ENCODE assay signal across 20 cellular contexts in genomic region chr2:100301881-100302584, GRCh38. TPM values are rescaled to one million over a fixed set of nuclear protein-coding genes. Genes with fewer than 3 reads are reported as not detected.
DNase-seq lines count a peak whose midpoint lies in the region; ATAC-seq, FAIRE-seq and TF ChIP-seq lines count a peak whose summit lies in the region.
"Had no signal": no experiment of that assay in that cellular context is flagged by ENCODE, and none has a peak within 500 bp of the region (broad histone marks: within the 10 kb centered on the region; RNA-seq: fewer than 3 reads in every experiment).

No MANE protein-coding gene starts in this region.

- peak overlapping the region; percentile 71 to 86 for H3K27ac ChIP-seq in liver (ENCODE audit: low read depth in 1 of 2, low read length in 2 of 2)
- no peak overlapping the region for H3K27ac ChIP-seq in HepG2 (ENCODE audit: extremely low read length, insufficient read depth, low read length)
- H3K27ac ChIP-seq in K562 (ENCODE audit: extremely low read depth, low read depth, low read length) = no peak overlapping the region
- H3K27ac ChIP-seq in PC-3 (ENCODE audit: low read length) = no peak overlapping the region
- H3K27ac ChIP-seq: BLaER1 had no signal

- H3K4me3 ChIP-seq in liver (ENCODE audit: low read depth in 1 of 3, low read length in 3 of 3) (no peak overlapping the region), HepG2 (replicated peaks in 1 of 3; ENCODE audit: insufficient read depth in 1 of 3, low read depth in 2 of 3, low read length in 3 of 3) (no peak overlapping the region), K562 (no peak overlapping the region), PC-3 (ENCODE audit: low read length) (no peak overlapping the region)
- H3K4me3 ChIP-seq: BLaER1, GM23338 had no signal

- H3K9me1 ChIP-seq in K562 (ENCODE audit: control insufficient read depth, insufficient read depth, low read length) = no peaks in the 10 kb centered on the region

- peaks cover 0 to 20% (median 10%) of the 10 kb centered on the region in 4 donors for H3K4me1 ChIP-seq in liver (ENCODE audit: control insufficient read depth in 4 of 4, insufficient read depth in 4 of 4, low read length in 3 of 4)
- no peaks in the 10 kb centered on the region for H3K4me1 ChIP-seq in HepG2 (ENCODE audit: insufficient read depth, low read length)
- H3K4me1 ChIP-seq in K562 (replicated peaks in 1 of 2; ENCODE audit: control insufficient read depth in 2 of 2, insufficient read depth in 2 of 2, low read length in 2 of 2) = no peaks in the 10 kb centered on the region; a peak in 1 of 5 replicates
- no peaks in the 10 kb centered on the region for H3K4me1 ChIP-seq in PC-3 (ENCODE audit: insufficient read depth, low read length)
- H3K4me1 ChIP-seq: BLaER1 had no signal

- TF ChIP-seq EP300 in HepG2 (IDR thresholded peaks at IDR 0.05; ENCODE audit: low read depth in 2 of 2, low read length in 2 of 2) = no peak
- TF ChIP-seq EP300 in HepG2 (CRISPR knock-in tag; IDR thresholded peaks at IDR 0.05; ENCODE audit: borderline replicate concordance) = no peak
- TF ChIP-seq EP300 in K562 (IDR thresholded peaks at IDR 0.05; ENCODE audit: low read length) = no peak

- POLR2A ChIA-PET in HepG2 (lab: Yijun Ruan, JAX) = no interaction called here
- POLR2A ChIA-PET in K562 (lab: Yijun Ruan, JAX) = interaction anchor here (1.4 to 2.3 kb wide), 2 partner anchors 10 to 11 kb away, joined by 5 to 13 read pairs; no protein-coding TSS in a partner anchor
- POLR2A ChIA-PET in PC-3 (lab: Charles Lee; ENCODE audit: unreplicated experiment) = no interaction called here

- H2AFZ ChIP-seq in HepG2 (ENCODE audit: low read length) (no peak overlapping the region), K562 (ENCODE audit: low read depth, low read length) (no peak overlapping the region), PC-3 (ENCODE audit: low read length) (no peak overlapping the region)
- H2AFZ ChIP-seq: GM23338 had no signal

- FAIRE-seq in HepG2 (lab: Jason Lieb, UNC) (no peak), K562 (lab: Jason Lieb, UNC) (no peak)
- FAIRE-seq: GM12892, GM18507, H54, HTR-8/SVneo had no signal

- no peak overlapping the region for H3K9ac ChIP-seq in liver (ENCODE audit: low read depth in 1 of 2, low read length in 2 of 2)
- H3K9ac ChIP-seq in HepG2 (ENCODE audit: insufficient read depth, low read depth, low read length) = no peak overlapping the region
- no peak overlapping the region for H3K9ac ChIP-seq in K562 (ENCODE audit: insufficient read depth in 1 of 2, low read depth in 2 of 2, low read length in 2 of 2)
- H3K9ac ChIP-seq in PC-3 (ENCODE audit: low read length) = no peak overlapping the region
- H3K9ac ChIP-seq: BLaER1 had no signal

- H3K27me3 ChIP-seq in liver (ENCODE audit: control insufficient read depth in 4 of 4, insufficient read depth in 4 of 4, low read length in 3 of 4) (no peaks in the 10 kb centered on the region), HepG2 (ENCODE audit: control insufficient read depth in 1 of 2, insufficient read depth in 2 of 2, low read length in 2 of 2) (peaks cover 0 to 4% of the 10 kb centered on the region in 2 experiments; a peak in 3 of 5 replicates), K562 (ENCODE audit: control insufficient read depth in 2 of 2, insufficient read depth in 2 of 2, low read length in 2 of 2) (no peaks in the 10 kb centered on the region), PC-3 (ENCODE audit: low read length) (no peaks in the 10 kb centered on the region)
- H3K27me3 ChIP-seq: BLaER1 had no signal

- ATAC-seq in HepG2 (no peak), K562 (no peak), PC-3 (no peak)
- ATAC-seq: GM23338 had no signal

- TF ChIP-seq POLR2A in HepG2 (IDR thresholded peaks at IDR 0.05; ENCODE audit: insufficient read depth in 1 of 2, low read depth in 2 of 2, low read length in 2 of 2) (no peak), K562 (conservative IDR thresholded peaks at IDR 0.05) (no peak)

- WGBS in liver = 35% methylated on average over 7 of the region's 7 CpGs
- WGBS in HepG2 (ENCODE audit: low lambda C conversion rate) = 4% methylated on average over 7 of the region's 7 CpGs
- 63% methylated on average over 7 of the region's 7 CpGs for WGBS in K562 (ENCODE audit: insufficient coverage, low coverage, missing lambda C conversion rate)

- in situ Hi-C loops in HepG2 (cut with HindIII; ENCODE audit: extremely low pct_ligation_motif_present, low pct_unique_long_range_greater_than_20kb) = no loop called here
- in situ Hi-C loops in K562 (cut with MboI) = no loop called here

- intact Hi-C loops in HepG2 (cut with micrococcal nuclease; ENCODE audit: unreplicated experiment) (no loop called here), K562 (cut with micrococcal nuclease) (no loop called here), PC-3 (cut with micrococcal nuclease) (no loop called here)

- DNase-seq in DMS53 (lab: John Stamatoyannopoulos, UW) (peak; percentile 56), DMS53 treated with DMSO at 0.1 percent for 48 hours (lab: John Stamatoyannopoulos, UW; ENCODE audit: unreplicated experiment) (no peak), HepG2 (ENCODE audit: low spot score) (no peak), K562 (ENCODE audit: extremely low read depth in 1 of 4, low spot score in 3 of 4) (no peak), SHP77 (lab: John Stamatoyannopoulos, UW) (no peak), PC-3 (no peak)
- DNase-seq: 8988T; CD4-positive, alpha-beta memory T cell; DMS79; GDM1; HCEC 1CT had no signal

- no peaks in the 10 kb centered on the region for H3K79me2 ChIP-seq in HepG2 (ENCODE audit: insufficient read depth, low read length)
- H3K79me2 ChIP-seq in K562 (ENCODE audit: control insufficient read depth, insufficient read depth, low read length) = no peaks in the 10 kb centered on the region
- no peaks in the 10 kb centered on the region for H3K79me2 ChIP-seq in PC-3 (ENCODE audit: low read length)

- no peaks in the 10 kb centered on the region for H4K20me1 ChIP-seq in HepG2 (ENCODE audit: insufficient read depth, low read length)
- no peaks in the 10 kb centered on the region for H4K20me1 ChIP-seq in K562 (replicated peaks; ENCODE audit: control insufficient read depth, insufficient read depth, low read length)
- H4K20me1 ChIP-seq in PC-3 (ENCODE audit: low read length) = no peaks in the 10 kb centered on the region
- H4K20me1 ChIP-seq: BLaER1 had no signal

- H3K4me2 ChIP-seq in HepG2 (ENCODE audit: low read depth, low read length) (no peak overlapping the region), K562 (ENCODE audit: insufficient read depth, low read length) (no peak overlapping the region), PC-3 (ENCODE audit: low read length) (no peak overlapping the region)
- H3K4me2 ChIP-seq: BLaER1, GM23338 had no signal

- BruUV-seq in HepG2 (replicated peaks; lab: Mats Ljungman, UMichigan) (no TSS peak), K562 (replicated peaks; lab: Mats Ljungman, UMichigan) (no TSS peak), PC-3 (replicated peaks; lab: Mats Ljungman, UMichigan) (no TSS peak)

- TF ChIP-seq CTCF in liver (IDR thresholded peaks at IDR 0.05; ENCODE audit: low read depth, low read length, missing input control) = no peak
- no peak for TF ChIP-seq CTCF in HepG2 (CRISPR knock-in tag; IDR thresholded peaks at IDR 0.05)
- no peak for TF ChIP-seq CTCF in K562 (IDR thresholded peaks at IDR 0.05 in 2 of 3, conservative IDR thresholded peaks at IDR 0.05 in 1 of 3; ENCODE audit: insufficient read depth in 2 of 3, low read depth in 1 of 3, low read length in 3 of 3)
- no peak for TF ChIP-seq CTCF in PC-3 (conservative IDR thresholded peaks at IDR 0.05; ENCODE audit: low read depth, low read length)

- H3F3A ChIP-seq in PC-3 (ENCODE audit: low read length, unreplicated experiment) = no peaks in the 10 kb centered on the region

- no peaks in the 10 kb centered on the region for H3K9me3 ChIP-seq in liver (ENCODE audit: control insufficient read depth in 4 of 4, low read length in 3 of 4)
- H3K9me3 ChIP-seq in HepG2 (ENCODE audit: low read length) = peaks cover 24% of the 10 kb centered on the region
- H3K9me3 ChIP-seq in K562 (replicated peaks; ENCODE audit: control insufficient read depth, insufficient read depth, low read depth, low read length) = no peaks in the 10 kb centered on the region
- 0 out of 2 replicates have a peak, but pooled peaks cover 5% of the 10 kb centered on the region for H3K9me3 ChIP-seq in PC-3 (ENCODE audit: low read length)

- CTCF ChIA-PET in HepG2 (lab: Yijun Ruan, JAX; ENCODE audit: low intra/inter-chr PET ratio, low total read pairs) (no interaction called here), K562 (lab: Yijun Ruan, JAX; ENCODE audit: low intra/inter-chr PET ratio) (no interaction called here), PC-3 (lab: Charles Lee) (no interaction called here)

- TF ChIP-seq RAD21 in liver (IDR thresholded peaks at IDR 0.05) (no peak), HepG2 (CRISPR knock-in tag; IDR thresholded peaks at IDR 0.05) (no peak), K562 (CRISPR knock-in tag; conservative IDR thresholded peaks at IDR 0.05 in 1 of 2, IDR thresholded peaks at IDR 0.05 in 1 of 2) (no peak)

- H3K36me3 ChIP-seq in liver (ENCODE audit: control insufficient read depth in 4 of 4, insufficient read depth in 3 of 4, low read depth in 1 of 4, low read length in 3 of 4) (no peaks in the 10 kb centered on the region), HepG2 (replicated peaks in 1 of 2; ENCODE audit: control insufficient read depth in 1 of 2, insufficient read depth in 2 of 2, low read length in 2 of 2) (no peaks in the 10 kb centered on the region), K562 (ENCODE audit: control insufficient read depth, insufficient read depth, low read length) (peaks cover 33% of the 10 kb centered on the region), PC-3 (ENCODE audit: low read depth, low read length) (no peaks in the 10 kb centered on the region)
- H3K36me3 ChIP-seq: BLaER1 had no signal

- no peaks in the 10 kb centered on the region for H3K9me2 ChIP-seq in PC-3 (replicated peaks; ENCODE audit: low read length)

RNA-seq across cellular contexts. Expression of gene LONRF2, which starts 20.3 kb away (rescaled TPM):
- 1 to 10 TPM in 1 of 2 donors, under 1 TPM in 1; 0.23 to 3.7 TPM for total RNA-seq in liver
- polyA plus RNA-seq in liver = under 1 TPM; 0.06 to 0.24 TPM
- not detected in 2 replicates for total RNA-seq in HepG2 (2016; rRNA removed; fragmentation: Illumina TruSeq; extraction: Trizol)
- not detected in 2 replicates for total RNA-seq in HepG2 (2016; cell fraction: cytosol; rRNA removed; fragmentation: Illumina TruSeq; extraction: Trizol; ENCODE audit: low read depth)
- total RNA-seq in HepG2 (2016; cell fraction: insoluble cytoplasmic fraction; rRNA removed; fragmentation: Illumina TruSeq; extraction: Trizol) = not detected in 2 replicates
- not detected in 2 replicates for total RNA-seq in HepG2 (2016; cell fraction: membrane; rRNA removed; fragmentation: Illumina TruSeq; extraction: Trizol)
- total RNA-seq in HepG2 (2016; cell fraction: nucleus; rRNA removed; fragmentation: Illumina TruSeq; extraction: Trizol) = 0.03 TPM in 1 of 2 replicates, not detected in the other
- polyA plus RNA-seq in HepG2 (2011; rRNA removed) = 0.01 TPM in 1 of 2 replicates, not detected in the other
- polyA plus RNA-seq in HepG2 (2011; cell fraction: cytosol; rRNA removed) = not detected in 2 replicates
- polyA plus RNA-seq in HepG2 (2011; cell fraction: nucleus; rRNA removed) = 0.02 TPM in 1 of 2 replicates, not detected in the other
- not detected in 2 replicates for polyA plus RNA-seq in HepG2 (2012)
- polyA plus RNA-seq in HepG2 (2016; cell fraction: cytosol; fragmentation: Illumina TruSeq; extraction: Trizol; ENCODE audit: low read depth) = not detected in 2 replicates
- polyA plus RNA-seq in HepG2 (2016; cell fraction: insoluble cytoplasmic fraction; fragmentation: Illumina TruSeq; extraction: Trizol; ENCODE audit: low read depth) = not detected in 2 replicates
- not detected in 2 replicates for polyA plus RNA-seq in HepG2 (2016; cell fraction: membrane; fragmentation: Illumina TruSeq; extraction: Trizol; ENCODE audit: low read depth)
- polyA plus RNA-seq in HepG2 (2016; cell fraction: nucleus; fragmentation: Illumina TruSeq; extraction: Trizol; ENCODE audit: insufficient read depth, low read depth) = not detected in 2 replicates
- 0.10 and 0.33 TPM in 2 replicates for polyA minus RNA-seq in HepG2 (2011; rRNA and poly(A)+ RNA removed; ENCODE audit: low replicate concordance)
- polyA minus RNA-seq in HepG2 (2011; cell fraction: cytosol; rRNA and poly(A)+ RNA removed) = not detected in 2 replicates
- under 0.01 TPM in 1 of 2 replicates, not detected in the other for polyA minus RNA-seq in HepG2 (2011; cell fraction: nucleus; rRNA and poly(A)+ RNA removed)
- total RNA-seq in K562 (2011; cell fraction: chromatin; rRNA removed; ENCODE audit: low replicate concordance) = 18.7 and 21.8 TPM in 2 replicates
- 7.0 and 7.3 TPM in 2 replicates for total RNA-seq in K562 (2011; cell fraction: nucleolus; rRNA removed)
- total RNA-seq in K562 (2011; cell fraction: nucleoplasm; rRNA removed) = 9.8 and 14.6 TPM in 2 replicates
- 2.0 and 2.6 TPM in 2 replicates for total RNA-seq in K562 (2014; rRNA removed)
- 2.7 and 3.3 TPM in 2 replicates for total RNA-seq in K562 (2014; rRNA removed; fragmentation: Illumina TruSeq; extraction: Trizol)
- total RNA-seq in K562 (2015; rRNA removed; fragmentation: Illumina TruSeq; extraction: Trizol) = 2.2 and 2.5 TPM in 2 replicates
- 3.6 and 5.0 TPM in 2 replicates for total RNA-seq in K562 (2021)
- polyA plus RNA-seq in K562 (2011; rRNA removed) = 4.5 and 4.8 TPM in 2 replicates
- polyA plus RNA-seq in K562 (2011; cell fraction: cytosol; rRNA removed) = 1.2 and 2.8 TPM in 2 replicates
- 11.7 and 12.2 TPM in 2 replicates for polyA plus RNA-seq in K562 (2011; cell fraction: nucleus; rRNA removed)
- 1.5 and 1.7 TPM in 2 replicates for polyA plus RNA-seq in K562 (2012)
- polyA plus RNA-seq in K562 (2014; fragmentation: Illumina TruSeq; extraction: Trizol) = 3.4 and 3.8 TPM in 2 replicates
- under 1 TPM; 0.35 TPM for polyA plus RNA-seq in K562 (2014; fragmentation: Nextera tagmentation; extraction: Ambion mirVana)
- 2.7 and 3.0 TPM in 2 replicates for polyA plus RNA-seq in K562 (2014; rRNA removed)
- 8.4 and 10.6 TPM in 2 replicates for polyA minus RNA-seq in K562 (2011; rRNA and poly(A)+ RNA removed)
- polyA minus RNA-seq in K562 (2011; cell fraction: cytosol; rRNA and poly(A)+ RNA removed) = 4.0 and 7.3 TPM in 2 replicates
- 6.6 and 13.9 TPM in 2 replicates for polyA minus RNA-seq in K562 (2011; cell fraction: nucleus; rRNA and poly(A)+ RNA removed)
- total RNA-seq in PC-3 (2014; rRNA removed) = 1.1 and 1.3 TPM in 2 replicates
- polyA plus RNA-seq: CD14-positive monocyte, IgD-negative memory B cell had no signal

Comparison
In these comparisons a context has a peak if more than half of its experiments do, and no peak if none do; other contexts are left out.
1. H3K27ac ChIP-seq: peak in liver (2 of 2); none in HepG2 (single experiment), K562 (single experiment) and PC-3 (single experiment).